8 cellular contexts compared by ENCODE assay signal in genomic region chr1:6052543-6053205, GRCh38. TPM values are rescaled to one million over a fixed set of nuclear protein-coding genes. Genes with fewer than 3 reads are reported as not detected.
DNase-seq lines count a peak whose midpoint lies in the region; ATAC-seq, FAIRE-seq and TF ChIP-seq lines count a peak whose summit lies in the region.

No MANE protein-coding gene starts in this region.

- H3K4me3 ChIP-seq in fibroblast of pulmonary artery (replicated peaks; ENCODE audit: low read depth, low read length), result no peak overlapping the region

- POLR2A ChIA-PET in activated CD8-positive, alpha-beta T cell treated with anti-CD3 and anti-CD28 coated beads, Interleukin-2, amount 10 ng/mL, durations not matched to agents 7 days and 5 days (lab: Charles Lee), result no interaction called here

- no peak for ATAC-seq in activated CD8-positive, alpha-beta T cell treated with anti-CD3 and anti-CD28 coated beads, Interleukin-2, amount 10 ng/mL, durations not matched to agents 7 days and 5 days
- ATAC-seq in HG02571 (IDR thresholded peaks at IDR 0.05; ENCODE audit: unreplicated experiment), result no peak
- no peak for ATAC-seq in stimulated activated memory B cell treated with anti-CD40 and anti-IgM and Interleukin-4, amounts not matched to agents 10 μg/mL and 1 μg/mL and 100 μg/mL, for 72 hours

- no peak for FAIRE-seq in H54 (lab: Jason Lieb, UNC)

- peaks cover 60% of the 10 kb centered on the region for H3K36me3 Mint-ChIP-seq in activated CD8-positive, alpha-beta T cell treated with anti-CD3 and anti-CD28 coated beads, Interleukin-2, amount 10 ng/mL, durations not matched to agents 7 days and 5 days (ENCODE audit: low read depth)
- no peaks in the 10 kb centered on the region for H3K36me3 Mint-ChIP-seq in nephron (ENCODE audit: low read depth)
- peaks cover 69% of the 10 kb centered on the region for H3K36me3 Mint-ChIP-seq in stimulated activated memory B cell treated with anti-CD40 and anti-IgM and Interleukin-4, amounts not matched to agents 10 μg/mL and 1 μg/mL and 100 μg/mL, for 72 hours

- peaks cover 3% of the 10 kb centered on the region for H3K4me1 Mint-ChIP-seq in activated CD8-positive, alpha-beta T cell treated with anti-CD3 and anti-CD28 coated beads, Interleukin-2, amount 10 ng/mL, durations not matched to agents 7 days and 5 days (ENCODE audit: low read depth)
- H3K4me1 Mint-ChIP-seq in nephron, result no peaks in the 10 kb centered on the region
- peaks cover 22% of the 10 kb centered on the region for H3K4me1 Mint-ChIP-seq in stimulated activated memory B cell treated with anti-CD40 and anti-IgM and Interleukin-4, amounts not matched to agents 10 μg/mL and 1 μg/mL and 100 μg/mL, for 72 hours

- peak overlapping the region; percentile 72 for H3K27ac Mint-ChIP-seq in activated CD8-positive, alpha-beta T cell treated with anti-CD3 and anti-CD28 coated beads, Interleukin-2, amount 10 ng/mL, durations not matched to agents 7 days and 5 days
- no peak overlapping the region for H3K27ac Mint-ChIP-seq in nephron
- H3K27ac Mint-ChIP-seq in stimulated activated memory B cell treated with anti-CD40 and anti-IgM and Interleukin-4, amounts not matched to agents 10 μg/mL and 1 μg/mL and 100 μg/mL, for 72 hours, result no peak overlapping the region

- no peak for TF ChIP-seq POLR2A in H54 (IDR thresholded peaks at IDR 0.05; ENCODE audit: low read depth, low read length)

- no peaks in the 10 kb centered on the region for H3K9me3 Mint-ChIP-seq in activated CD8-positive, alpha-beta T cell treated with anti-CD3 and anti-CD28 coated beads, Interleukin-2, amount 10 ng/mL, durations not matched to agents 7 days and 5 days (ENCODE audit: insufficient read depth)
- H3K9me3 Mint-ChIP-seq in nephron, result no peaks in the 10 kb centered on the region
- H3K9me3 Mint-ChIP-seq in stimulated activated memory B cell treated with anti-CD40 and anti-IgM and Interleukin-4, amounts not matched to agents 10 μg/mL and 1 μg/mL and 100 μg/mL, for 72 hours, result no peaks in the 10 kb centered on the region

- CTCF ChIA-PET in activated CD8-positive, alpha-beta T cell treated with anti-CD3 and anti-CD28 coated beads, Interleukin-2, amount 10 ng/mL, durations not matched to agents 7 days and 5 days (lab: Charles Lee), result interaction anchor here (1.3 kb wide), 1 partner anchor 16 kb away, joined by 3 read pairs; no protein-coding TSS in a partner anchor

- DNase-seq in Ammon's horn (ENCODE audit: low spot score) (peak; percentile 68), H54 (ENCODE audit: insufficient read length, low spot score) (peak; percentile 63), NCI-H460 (ENCODE audit: extremely low read depth, low read depth) (peak; percentile 52), fibroblast of pulmonary artery (ENCODE audit: low read depth) (peak; percentile 80)
- peak; percentile 70 for DNase-seq in activated CD8-positive, alpha-beta T cell treated with anti-CD3 and anti-CD28 coated beads, Interleukin-2, amount 10 ng/mL, durations not matched to agents 7 days and 5 days

- peak; percentile 63 for TF ChIP-seq CTCF in fibroblast of pulmonary artery (IDR thresholded peaks at IDR 0.05; ENCODE audit: low read length, missing control alignments)
- TF ChIP-seq CTCF in nephron (IDR thresholded peaks at IDR 0.05; ENCODE audit: unreplicated experiment in 3 of 3), result peak; percentile 63 to 74 (median 72)

- no peak overlapping the region for H3K4me3 Mint-ChIP-seq in activated CD8-positive, alpha-beta T cell treated with anti-CD3 and anti-CD28 coated beads, Interleukin-2, amount 10 ng/mL, durations not matched to agents 7 days and 5 days
- H3K4me3 Mint-ChIP-seq in nephron, result no peak overlapping the region
- H3K4me3 Mint-ChIP-seq in stimulated activated memory B cell treated with anti-CD40 and anti-IgM and Interleukin-4, amounts not matched to agents 10 μg/mL and 1 μg/mL and 100 μg/mL, for 72 hours, result no peak overlapping the region

- H3K27me3 Mint-ChIP-seq in activated CD8-positive, alpha-beta T cell treated with anti-CD3 and anti-CD28 coated beads, Interleukin-2, amount 10 ng/mL, durations not matched to agents 7 days and 5 days (ENCODE audit: low read depth), result no peaks in the 10 kb centered on the region
- peaks cover 51% of the 10 kb centered on the region for H3K27me3 Mint-ChIP-seq in nephron (ENCODE audit: low read depth)
- H3K27me3 Mint-ChIP-seq in stimulated activated memory B cell treated with anti-CD40 and anti-IgM and Interleukin-4, amounts not matched to agents 10 μg/mL and 1 μg/mL and 100 μg/mL, for 72 hours, result no peaks in the 10 kb centered on the region

RNA-seq across cellular contexts. Expression of gene KCNAB2, which starts 7.0 kb away (rescaled TPM):
- total RNA-seq in NCI-H460 (2014; rRNA removed; shearing (Covaris generic)), result 14.4 and 20.1 TPM in 2 replicates
- 45.9 and 57.3 TPM in 2 replicates for polyA plus RNA-seq in NCI-H460 (2014; cell fraction: nucleus; rRNA removed)
- total RNA-seq in activated CD8-positive, alpha-beta T cell treated with anti-CD3 and anti-CD28 coated beads, Interleukin-2, amount 10 ng/mL, durations not matched to agents 7 days and 5 days, result 100 to 1,000 TPM; 343 to 360 TPM

Comparison
In these comparisons a context has a peak if more than half of its experiments do, and no peak if none do; other contexts are left out.
1. RNA of gene KCNAB2, which starts 7.0 kb away (total RNA-seq): 343 to 360 TPM in activated CD8-positive, alpha-beta T cell treated with anti-CD3 and anti-CD28 coated beads, Interleukin-2, amount 10 ng/mL, durations not matched to agents 7 days and 5 days; 14.4 to 20.1 TPM in NCI-H460; every median in the first group is over 10 times any median in the second.
2. Peak in every context shown above with its lines, with median percentiles within 50 percentile points of each other: DNase-seq.